In the genomic region with DNA sequence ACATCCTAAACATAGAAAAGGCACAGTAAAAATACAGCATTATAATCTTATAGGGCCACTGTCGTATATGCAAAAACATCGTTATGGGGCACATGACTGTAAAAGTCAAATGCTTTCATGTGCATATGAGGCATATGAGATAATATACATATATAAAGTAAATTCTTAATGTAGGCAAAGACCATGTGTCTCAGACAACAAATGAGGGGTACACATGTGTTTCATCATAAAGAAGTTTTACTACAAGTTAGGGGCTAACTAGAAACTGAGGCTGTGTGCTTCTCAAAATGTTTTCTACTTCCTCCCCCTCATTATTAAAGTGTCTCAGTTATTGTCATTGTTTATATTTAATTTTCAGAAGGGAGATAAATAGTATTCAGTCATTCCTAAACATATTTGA, we compare ENCODE assay signal across 29 cellular contexts.
DNase-seq lines count a peak whose midpoint lies in the region; ATAC-seq, FAIRE-seq and TF ChIP-seq lines count a peak whose summit lies in the region.
"Had no signal": no experiment of that assay in that cellular context is flagged by ENCODE, and none has a peak within 500 bp of the region (broad histone marks: within the 10 kb centered on the region; RNA-seq: fewer than 3 reads in every experiment).

No MANE protein-coding gene starts in this region.

- no peaks in the 10 kb centered on the region for H4K20me1 ChIP-seq in HepG2 (ENCODE audit: insufficient read depth, low read length)
- H4K20me1 ChIP-seq: BLaER1; BLaER1 treated with 17β-estradiol and CSF1 and Interleukin-3, amounts not matched to agents 10 nM and 100 nM had no signal

- no peak for FAIRE-seq in HepG2 (lab: Jason Lieb, UNC)
- FAIRE-seq: A204.1, A549, D721Med had no signal

- ATAC-seq in HepG2: no peak
- ATAC-seq in right lobe of liver: no peak
- ATAC-seq: A549; CD8-positive, alpha-beta T cell had no signal

- intact Hi-C loops in HepG2 (cut with micrococcal nuclease; ENCODE audit: unreplicated experiment) (no loop called here), right lobe of liver (cut with DNase I) (no loop called here)

- POLR2A ChIA-PET in HepG2 (lab: Yijun Ruan, JAX): no interaction called here

- CTCF ChIA-PET in HepG2 (lab: Yijun Ruan, JAX; ENCODE audit: low intra/inter-chr PET ratio, low total read pairs): no interaction called here

- no peak for TF ChIP-seq POLR2A in HepG2 (IDR thresholded peaks at IDR 0.05; ENCODE audit: insufficient read depth in 1 of 2, low read depth in 2 of 2, low read length in 2 of 2)
- TF ChIP-seq POLR2A in right lobe of liver (IDR thresholded peaks at IDR 0.05): no peak

- in situ Hi-C loops in HepG2 (cut with HindIII; ENCODE audit: extremely low pct_ligation_motif_present, low pct_unique_long_range_greater_than_20kb): no loop called here

- H3K36me3 ChIP-seq in HepG2 (replicated peaks in 1 of 2; ENCODE audit: control insufficient read depth in 1 of 2, insufficient read depth in 2 of 2, low read length in 2 of 2) (no peaks in the 10 kb centered on the region), right lobe of liver (no peaks in the 10 kb centered on the region)
- H3K36me3 ChIP-seq: BE2C; BLaER1; BLaER1 treated with 17β-estradiol and CSF1 and Interleukin-3, amounts not matched to agents 10 nM and 100 nM had no signal

- H3K4me3 ChIP-seq in HepG2 (replicated peaks in 1 of 3; ENCODE audit: insufficient read depth in 1 of 3, low read depth in 2 of 3, low read length in 3 of 3) (no peak overlapping the region), right lobe of liver (no peak overlapping the region)
- H3K4me3 ChIP-seq: A549; BLaER1; BLaER1 treated with 17β-estradiol and CSF1 and Interleukin-3, amounts not matched to agents 10 nM and 100 nM had no signal

- no peak overlapping the region for H3K9ac ChIP-seq in HepG2 (ENCODE audit: insufficient read depth, low read depth, low read length)
- H3K9ac ChIP-seq: BLaER1; BLaER1 treated with 17β-estradiol and CSF1 and Interleukin-3, amounts not matched to agents 10 nM and 100 nM had no signal

- TF ChIP-seq CTCF in HepG2 (CRISPR knock-in tag; IDR thresholded peaks at IDR 0.05): no peak
- TF ChIP-seq CTCF in right lobe of liver (IDR thresholded peaks at IDR 0.05): no peak

- H3K27ac ChIP-seq in HepG2 (ENCODE audit: extremely low read length, insufficient read depth, low read length) (no peak overlapping the region), right lobe of liver (no peak overlapping the region)
- H3K27ac ChIP-seq: 22Rv1; A549; BLaER1; BLaER1 treated with 17β-estradiol and CSF1 and Interleukin-3, amounts not matched to agents 10 nM and 100 nM; C4-2B had no signal

- no peaks in the 10 kb centered on the region for H3K9me3 ChIP-seq in HepG2 (ENCODE audit: low read length)
- no peaks in the 10 kb centered on the region for H3K9me3 ChIP-seq in right lobe of liver
- H3K9me3 ChIP-seq: A549, BE2C, BLaER1, Caco-2 had no signal

- H3K27me3 ChIP-seq in HepG2 (ENCODE audit: control insufficient read depth in 1 of 2, insufficient read depth in 2 of 2, low read length in 2 of 2): peaks cover 0 to 1% of the 10 kb centered on the region in 2 experiments; a peak in 2 of 5 replicates
- H3K27me3 ChIP-seq in right lobe of liver: no peaks in the 10 kb centered on the region
- H3K27me3 ChIP-seq: BE2C; BLaER1; BLaER1 treated with 17β-estradiol and CSF1 and Interleukin-3, amounts not matched to agents 10 nM and 100 nM had no signal

- TF ChIP-seq EP300 in HepG2 (IDR thresholded peaks at IDR 0.05; ENCODE audit: low read depth in 2 of 2, low read length in 2 of 2): no peak
- no peak for TF ChIP-seq EP300 in HepG2 (CRISPR knock-in tag; IDR thresholded peaks at IDR 0.05; ENCODE audit: borderline replicate concordance)

- H3K4me1 ChIP-seq in HepG2 (ENCODE audit: insufficient read depth, low read length) (no peaks in the 10 kb centered on the region), right lobe of liver (peaks cover 0 to 9% (median 0%) of the 10 kb centered on the region in 4 donors)
- H3K4me1 ChIP-seq: A549, BE2C had no signal

- no peak overlapping the region for H3K4me2 ChIP-seq in HepG2 (ENCODE audit: low read depth, low read length)
- H3K4me2 ChIP-seq: A549; BLaER1; BLaER1 treated with 17β-estradiol and CSF1 and Interleukin-3, amounts not matched to agents 10 nM and 100 nM had no signal

- H2AFZ ChIP-seq in HepG2 (ENCODE audit: low read length): no peak overlapping the region

- WGBS in HepG2 (ENCODE audit: low lambda C conversion rate): 4% methylated on average over 2 of the region's 2 CpGs
- WGBS in right lobe of liver (ENCODE audit: insufficient coverage, low coverage, low lambda C conversion rate, missing lambda C conversion rate): 83% methylated on average over 2 of the region's 2 CpGs

- no peak for TF ChIP-seq RAD21 in HepG2 (CRISPR knock-in tag; IDR thresholded peaks at IDR 0.05)

- DNase-seq in HepG2 (ENCODE audit: low spot score): no peak
- DNase-seq in right lobe of liver: no peak
- DNase-seq: 8988T; ACHN; AML-193; BE2C; C1 segment of cervical spinal cord; Caco-2; Calu3; CD4-positive, alpha-beta memory T cell; CD4-positive, alpha-beta T cell; CD4-positive, CD25-positive, alpha-beta regulatory T cell; CD8-positive, alpha-beta memory T cell; CD8-positive, alpha-beta T cell; COR-L47; DMS 273 treated with DMSO at 0.1 percent for 48 hours; DMS153; DMS53; DMS79; DMS79 treated with DMSO at 0.1 percent for 48 hours; DND-41; EL had no signal

- H3K79me2 ChIP-seq in HepG2 (ENCODE audit: insufficient read depth, low read length): no peaks in the 10 kb centered on the region

- BruUV-seq in HepG2 (replicated peaks; lab: Mats Ljungman, UMichigan): no TSS peak

TF ChIP-seq in HepG2, 621 proteins besides CTCF, POLR2A, EP300 and RAD21:
- TF ChIP-seq, protein P1, sequence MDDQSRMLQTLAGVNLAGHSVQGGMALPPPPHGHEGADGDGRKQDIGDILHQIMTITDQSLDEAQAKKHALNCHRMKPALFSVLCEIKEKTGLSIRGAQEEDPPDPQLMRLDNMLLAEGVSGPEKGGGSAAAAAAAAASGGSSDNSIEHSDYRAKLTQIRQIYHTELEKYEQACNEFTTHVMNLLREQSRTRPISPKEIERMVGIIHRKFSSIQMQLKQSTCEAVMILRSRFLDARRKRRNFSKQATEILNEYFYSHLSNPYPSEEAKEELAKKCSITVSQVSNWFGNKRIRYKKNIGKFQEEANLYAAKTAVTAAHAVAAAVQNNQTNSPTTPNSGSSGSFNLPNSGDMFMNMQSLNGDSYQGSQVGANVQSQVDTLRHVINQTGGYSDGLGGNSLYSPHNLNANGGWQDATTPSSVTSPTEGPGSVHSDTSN (CRISPR knock-in tag; IDR thresholded peaks at IDR 0.05; ENCODE audit: borderline replicate concordance): no peak
- TF ChIP-seq, protein P2, sequence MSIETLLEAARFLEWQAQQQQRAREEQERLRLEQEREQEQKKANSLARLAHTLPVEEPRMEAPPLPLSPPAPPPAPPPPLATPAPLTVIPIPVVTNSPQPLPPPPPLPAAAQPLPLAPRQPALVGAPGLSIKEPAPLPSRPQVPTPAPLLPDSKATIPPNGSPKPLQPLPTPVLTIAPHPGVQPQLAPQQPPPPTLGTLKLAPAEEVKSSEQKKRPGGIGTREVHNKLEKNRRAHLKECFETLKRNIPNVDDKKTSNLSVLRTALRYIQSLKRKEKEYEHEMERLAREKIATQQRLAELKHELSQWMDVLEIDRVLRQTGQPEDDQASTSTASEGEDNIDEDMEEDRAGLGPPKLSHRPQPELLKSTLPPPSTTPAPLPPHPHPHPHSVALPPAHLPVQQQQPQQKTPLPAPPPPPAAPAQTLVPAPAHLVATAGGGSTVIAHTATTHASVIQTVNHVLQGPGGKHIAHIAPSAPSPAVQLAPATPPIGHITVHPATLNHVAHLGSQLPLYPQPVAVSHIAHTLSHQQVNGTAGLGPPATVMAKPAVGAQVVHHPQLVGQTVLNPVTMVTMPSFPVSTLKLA (IDR thresholded peaks at IDR 0.05): peak; percentile 93
